Comparison of ENCODE assay signal across 10 cellular contexts in genomic region chrX:139831689-139832456, GRCh38.
A peak's percentile ranks its signal among the peaks of the same experiment; 100 is the strongest.
DNase-seq lines count a peak whose midpoint lies in the region; ATAC-seq, FAIRE-seq and TF ChIP-seq lines count a peak whose summit lies in the region.
"Had no signal": no experiment of that assay in that cellular context is flagged by ENCODE, and none has a peak within 500 bp of the region (broad histone marks: within the 10 kb centered on the region; RNA-seq: fewer than 3 reads in every experiment).

No MANE protein-coding gene starts in this region.

- peak; percentile 65 for ATAC-seq in GM19372 (IDR thresholded peaks at IDR 0.05; ENCODE audit: low read depth, unreplicated experiment)
- peak; percentile 83 for ATAC-seq in HG03196 (IDR thresholded peaks at IDR 0.05; ENCODE audit: unreplicated experiment)
- no peak for ATAC-seq in left lung
- ATAC-seq: gastrocnemius medialis had no signal

- no peak overlapping the region for H3K9ac ChIP-seq in kidney (ENCODE audit: low read length in 2 of 2)

- H3K4me3 Mint-ChIP-seq in T-helper 2 cell treated with Interferon-gamma antibody and Interleukin-4, amounts not matched to agents 5 μg/mL and 100 μg/mL, for 36 hours = peak overlapping the region; percentile 3

- no peaks in the 10 kb centered on the region for H3K27me3 ChIP-seq in left lung
- H3K27me3 ChIP-seq: gastrocnemius medialis had no signal

- no peaks in the 10 kb centered on the region for H3K9me3 Mint-ChIP-seq in T-helper 2 cell treated with Interferon-gamma antibody and Interleukin-4, amounts not matched to agents 5 μg/mL and 100 μg/mL, for 36 hours

- TF ChIP-seq CTCF in kidney (IDR thresholded peaks at IDR 0.05; ENCODE audit: borderline replicate concordance, extremely low read depth, insufficient read depth) (peak; percentile 5), left lung (IDR thresholded peaks at IDR 0.05) (no peak)

- no peak for FAIRE-seq in kidney (lab: Jason Lieb, UNC)

- no peak overlapping the region for H3K4me3 ChIP-seq in kidney (ENCODE audit: low read length in 2 of 2)
- no peak overlapping the region for H3K4me3 ChIP-seq in left lung
- H3K4me3 ChIP-seq: gastrocnemius medialis, thoracic aorta had no signal

- H3K27me3 Mint-ChIP-seq in T-helper 2 cell treated with Interferon-gamma antibody and Interleukin-4, amounts not matched to agents 5 μg/mL and 100 μg/mL, for 36 hours (ENCODE audit: low read depth) = no peaks in the 10 kb centered on the region

- no peak overlapping the region for H3K27ac ChIP-seq in kidney (ENCODE audit: low read depth in 2 of 2, low read length in 2 of 2)
- H3K27ac ChIP-seq in left lung = no peak overlapping the region
- H3K27ac ChIP-seq: gastrocnemius medialis had no signal

- DNase-seq in AG08395 (ENCODE audit: low spot score) = peak; percentile 30
- DNase-seq in T-helper 2 cell treated with Interferon-gamma antibody and Interleukin-4, amounts not matched to agents 5 μg/mL and 100 μg/mL, for 36 hours (ENCODE audit: low spot score) = no peak
- no peak for DNase-seq in kidney
- DNase-seq in activated CD4-positive, alpha-beta T cell treated with anti-CD3 and anti-CD28 coated beads, Interleukin-2, amount 50 U/mL, for 48 hours = no peak
- DNase-seq in left lung = no peak
- no peak for DNase-seq in pons (ENCODE audit: low spot score)

- H3K36me3 Mint-ChIP-seq in T-helper 2 cell treated with Interferon-gamma antibody and Interleukin-4, amounts not matched to agents 5 μg/mL and 100 μg/mL, for 36 hours (ENCODE audit: low read depth) = no peaks in the 10 kb centered on the region

- H3K9me3 ChIP-seq in kidney (ENCODE audit: control insufficient read depth in 1 of 2, low read length in 2 of 2) = no peaks in the 10 kb centered on the region
- H3K9me3 ChIP-seq in left lung = no peaks in the 10 kb centered on the region
- H3K9me3 ChIP-seq: gastrocnemius medialis, thoracic aorta had no signal

- no peak overlapping the region for H3K27ac Mint-ChIP-seq in T-helper 2 cell treated with Interferon-gamma antibody and Interleukin-4, amounts not matched to agents 5 μg/mL and 100 μg/mL, for 36 hours

- peaks cover 10% of the 10 kb centered on the region for H3K4me1 Mint-ChIP-seq in T-helper 2 cell treated with Interferon-gamma antibody and Interleukin-4, amounts not matched to agents 5 μg/mL and 100 μg/mL, for 36 hours (ENCODE audit: low read depth)

- intact Hi-C loops in kidney (cut with DNase I) (no loop called here), left lung (cut with DNase I) (no loop called here)

- H3K36me3 ChIP-seq in kidney (ENCODE audit: control insufficient read depth in 1 of 2, insufficient read depth in 2 of 2, low read length in 2 of 2) (no peaks in the 10 kb centered on the region), left lung (no peaks in the 10 kb centered on the region)
- H3K36me3 ChIP-seq: gastrocnemius medialis, thoracic aorta had no signal

- no peaks in the 10 kb centered on the region for H3K4me1 ChIP-seq in kidney (ENCODE audit: control insufficient read depth in 1 of 2, insufficient read depth in 1 of 2, low read depth in 1 of 2, low read length in 2 of 2)
- peaks cover 0 to 10% of the 10 kb centered on the region in 2 donors for H3K4me1 ChIP-seq in left lung
